3 cellular contexts compared by ENCODE assay signal in the genomic region with DNA sequence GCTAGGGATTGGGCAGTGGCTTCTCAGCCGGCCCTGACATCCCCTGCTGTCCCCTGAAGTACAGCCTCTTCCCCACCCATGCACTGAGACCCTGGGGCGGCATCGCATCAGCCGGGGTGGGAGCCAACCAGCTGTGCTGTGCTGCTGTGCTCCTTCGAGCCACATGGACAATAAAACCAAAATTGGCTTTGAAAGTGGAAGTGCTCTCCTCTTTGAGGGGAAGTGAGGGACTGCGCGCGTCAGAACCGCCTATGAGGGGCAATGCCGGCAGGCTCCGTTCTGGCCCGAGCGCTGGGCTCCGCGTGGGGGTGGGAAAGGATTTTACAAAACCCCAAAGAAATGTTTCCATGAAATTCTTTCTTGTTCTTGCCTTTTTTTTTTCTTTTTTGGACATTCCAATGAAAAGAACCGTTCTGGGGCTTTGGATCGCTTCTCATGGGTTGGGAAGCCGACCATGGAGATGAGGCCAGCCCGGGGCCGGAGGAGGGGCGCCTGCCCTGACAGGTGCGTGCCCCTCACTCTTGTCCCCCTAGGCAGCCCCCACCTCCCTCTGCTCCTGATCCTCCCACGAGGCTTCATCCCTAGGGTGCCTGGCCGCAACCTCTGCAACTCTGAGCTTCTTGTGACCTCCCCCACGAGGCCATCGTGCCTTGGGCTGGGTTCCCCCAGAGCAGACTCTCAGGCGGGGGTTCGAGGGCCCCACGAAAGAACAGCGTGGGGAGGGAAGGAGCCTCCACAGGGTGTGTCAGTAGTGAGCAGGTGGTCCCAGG.
TF ChIP-seq lines count a peak whose summit lies in the region.

No MANE protein-coding gene starts in this region.

TF ChIP-seq in SK-N-SH, 30 proteins besides CTCF, POLR2A, EP300 and RAD21:
- no peak for TF ChIP-seq SMC3 (IDR thresholded peaks at IDR 0.05; ENCODE audit: low read depth, low read length)

TF ChIP-seq in SK-N-SH treated with all-trans-retinoic acid at 6 μM for 48 hours, 23 proteins besides CTCF, POLR2A, EP300 and RAD21:
- no peak for TF ChIP-seq ZNF8 (CRISPR knock-in tag; IDR thresholded peaks at IDR 0.05)
- no peak for TF ChIP-seq ZNF70 (CRISPR knock-in tag; IDR thresholded peaks at IDR 0.05)
- TF ChIP-seq OSR1 (CRISPR knock-in tag; IDR thresholded peaks at IDR 0.05): no peak
- TF ChIP-seq, protein P1, sequence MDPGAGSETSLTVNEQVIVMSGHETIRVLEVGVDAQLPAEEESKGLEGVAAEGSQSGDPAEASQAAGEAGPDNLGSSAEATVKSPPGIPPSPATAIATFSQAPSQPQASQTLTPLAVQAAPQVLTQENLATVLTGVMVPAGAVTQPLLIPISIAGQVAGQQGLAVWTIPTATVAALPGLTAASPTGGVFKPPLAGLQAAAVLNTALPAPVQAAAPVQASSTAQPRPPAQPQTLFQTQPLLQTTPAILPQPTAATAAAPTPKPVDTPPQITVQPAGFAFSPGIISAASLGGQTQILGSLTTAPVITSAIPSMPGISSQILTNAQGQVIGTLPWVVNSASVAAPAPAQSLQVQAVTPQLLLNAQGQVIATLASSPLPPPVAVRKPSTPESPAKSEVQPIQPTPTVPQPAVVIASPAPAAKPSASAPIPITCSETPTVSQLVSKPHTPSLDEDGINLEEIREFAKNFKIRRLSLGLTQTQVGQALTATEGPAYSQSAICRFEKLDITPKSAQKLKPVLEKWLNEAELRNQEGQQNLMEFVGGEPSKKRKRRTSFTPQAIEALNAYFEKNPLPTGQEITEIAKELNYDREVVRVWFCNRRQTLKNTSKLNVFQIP (CRISPR knock-in tag; IDR thresholded peaks at IDR 0.05; ENCODE audit: borderline replicate concordance, low read depth): no peak
- TF ChIP-seq ZFP30 (CRISPR knock-in tag; IDR thresholded peaks at IDR 0.05): no peak
- no peak for TF ChIP-seq SNAI2 (CRISPR knock-in tag; IDR thresholded peaks at IDR 0.05)
- no peak for TF ChIP-seq ZC3H10 (CRISPR knock-in tag; IDR thresholded peaks at IDR 0.05)
- no peak for TF ChIP-seq ZFP3 (CRISPR knock-in tag; IDR thresholded peaks at IDR 0.05)
- no peak for TF ChIP-seq ARNTL (CRISPR knock-in tag; IDR thresholded peaks at IDR 0.05; ENCODE audit: borderline replicate concordance, low read depth)
- TF ChIP-seq ISL1 (CRISPR knock-in tag; IDR thresholded peaks at IDR 0.05): no peak
- no peak for TF ChIP-seq CSDC2 (CRISPR knock-in tag; IDR thresholded peaks at IDR 0.05)
- TF ChIP-seq ZNF565 (CRISPR knock-in tag; conservative IDR thresholded peaks at IDR 0.05; ENCODE audit: low read depth): no peak
- no peak for TF ChIP-seq GLIS3 (CRISPR knock-in tag; IDR thresholded peaks at IDR 0.05)
- no peak for TF ChIP-seq RARB (CRISPR knock-in tag; IDR thresholded peaks at IDR 0.05)
- TF ChIP-seq, protein P2, sequence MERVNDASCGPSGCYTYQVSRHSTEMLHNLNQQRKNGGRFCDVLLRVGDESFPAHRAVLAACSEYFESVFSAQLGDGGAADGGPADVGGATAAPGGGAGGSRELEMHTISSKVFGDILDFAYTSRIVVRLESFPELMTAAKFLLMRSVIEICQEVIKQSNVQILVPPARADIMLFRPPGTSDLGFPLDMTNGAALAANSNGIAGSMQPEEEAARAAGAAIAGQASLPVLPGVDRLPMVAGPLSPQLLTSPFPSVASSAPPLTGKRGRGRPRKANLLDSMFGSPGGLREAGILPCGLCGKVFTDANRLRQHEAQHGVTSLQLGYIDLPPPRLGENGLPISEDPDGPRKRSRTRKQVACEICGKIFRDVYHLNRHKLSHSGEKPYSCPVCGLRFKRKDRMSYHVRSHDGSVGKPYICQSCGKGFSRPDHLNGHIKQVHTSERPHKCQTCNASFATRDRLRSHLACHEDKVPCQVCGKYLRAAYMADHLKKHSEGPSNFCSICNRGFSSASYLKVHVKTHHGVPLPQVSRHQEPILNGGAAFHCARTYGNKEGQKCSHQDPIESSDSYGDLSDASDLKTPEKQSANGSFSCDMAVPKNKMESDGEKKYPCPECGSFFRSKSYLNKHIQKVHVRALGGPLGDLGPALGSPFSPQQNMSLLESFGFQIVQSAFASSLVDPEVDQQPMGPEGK (CRISPR knock-in tag; IDR thresholded peaks at IDR 0.05; ENCODE audit: borderline replicate concordance): no peak
- no peak for TF ChIP-seq TCF4 (CRISPR knock-in tag; IDR thresholded peaks at IDR 0.05; ENCODE audit: borderline replicate concordance)
- TF ChIP-seq, protein P3, sequence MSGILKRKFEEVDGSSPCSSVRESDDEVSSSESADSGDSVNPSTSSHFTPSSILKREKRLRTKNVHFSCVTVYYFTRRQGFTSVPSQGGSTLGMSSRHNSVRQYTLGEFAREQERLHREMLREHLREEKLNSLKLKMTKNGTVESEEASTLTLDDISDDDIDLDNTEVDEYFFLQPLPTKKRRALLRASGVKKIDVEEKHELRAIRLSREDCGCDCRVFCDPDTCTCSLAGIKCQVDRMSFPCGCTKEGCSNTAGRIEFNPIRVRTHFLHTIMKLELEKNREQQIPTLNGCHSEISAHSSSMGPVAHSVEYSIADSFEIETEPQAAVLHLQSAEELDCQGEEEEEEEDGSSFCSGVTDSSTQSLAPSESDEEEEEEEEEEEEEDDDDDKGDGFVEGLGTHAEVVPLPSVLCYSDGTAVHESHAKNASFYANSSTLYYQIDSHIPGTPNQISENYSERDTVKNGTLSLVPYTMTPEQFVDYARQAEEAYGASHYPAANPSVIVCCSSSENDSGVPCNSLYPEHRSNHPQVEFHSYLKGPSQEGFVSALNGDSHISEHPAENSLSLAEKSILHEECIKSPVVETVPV (CRISPR knock-in tag; IDR thresholded peaks at IDR 0.05): no peak
- no peak for TF ChIP-seq TOX (CRISPR knock-in tag; IDR thresholded peaks at IDR 0.05; ENCODE audit: borderline replicate concordance)
- no peak for TF ChIP-seq BACH2 (CRISPR knock-in tag; IDR thresholded peaks at IDR 0.05; ENCODE audit: borderline replicate concordance)
TF ChIP-seq in SK-N-SH treated with all-trans-retinoic acid at 6 μM for 48 hours: peak in this region for 0.

TF ChIP-seq in HepG2, 621 proteins besides CTCF, POLR2A, EP300 and RAD21:
- TF ChIP-seq HMG20A (CRISPR knock-in tag; IDR thresholded peaks at IDR 0.05; ENCODE audit: borderline replicate concordance): no peak
